In genomic region chr1:203324103-203325003, GRCh38 we compare ENCODE assay signal across 9 cellular contexts. TPM values are rescaled to one million over a fixed set of nuclear protein-coding genes. Genes with fewer than 3 reads are reported as not detected.
DNase-seq lines count a peak whose midpoint lies in the region; ATAC-seq, FAIRE-seq and TF ChIP-seq lines count a peak whose summit lies in the region.
"Had no signal": no experiment of that assay in that cellular context is flagged by ENCODE, and none has a peak within 500 bp of the region (broad histone marks: within the 10 kb centered on the region; RNA-seq: fewer than 3 reads in every experiment).

No MANE protein-coding gene starts in this region.

- H3K4me3 ChIP-seq in GM12878, result peak overlapping the region; percentile 58
- H3K4me3 ChIP-seq: ovary had no signal

- CTCF ChIA-PET in GM12878 (lab: Yijun Ruan, JAX), result interaction anchor here (0.7 to 10.0 kb wide), 10 partner anchors 9 to 164 kb away, joined by 3 to 281 read pairs (median 42); partner anchors contain the start of gene BTG2

- RAD21 ChIA-PET in GM12878 (lab: Charles Lee; ENCODE audit: unreplicated experiment), result interaction anchor here (0.9 to 9.5 kb wide), 9 partner anchors 9 to 982 kb away, joined by 3 to 541 read pairs (median 12); partner anchors contain the start of genes BTG2 and UBE2T

- POLR2A ChIA-PET in GM12878 (lab: Charles Lee), result interaction anchor here (0.6 to 9.5 kb wide), 9 partner anchors 8 to 350 kb away, joined by 4 to 395 read pairs (median 13); partner anchors contain the start of gene BTG2

- H2AFZ ChIP-seq in GM12878 (ENCODE audit: control insufficient read depth, low read depth, low read length), result peak overlapping the region; percentile 18

- FAIRE-seq in GM12878 (lab: Jason Lieb, UNC), result peak; percentile 59

- 33% methylated on average over 15 of the region's 15 CpGs for WGBS in GM12878 (ENCODE audit: insufficient coverage, insufficient replicate concordance, low lambda C conversion rate, missing lambda C conversion rate)

- peaks cover 82% of the 10 kb centered on the region for H3K4me1 ChIP-seq in GM12878 (ENCODE audit: control insufficient read depth, insufficient read depth, low read length)

- DNase-seq in COLO668 (lab: John Stamatoyannopoulos, UW; ENCODE audit: unreplicated experiment), result peak; percentile 42
- peak; percentile 68 for DNase-seq in NCI-H69 (lab: John Stamatoyannopoulos, UW)
- DNase-seq in GM12878 (ENCODE audit: low read depth, low spot score), result no peak
- no peak for DNase-seq in dermis blood vessel endothelial cell
- DNase-seq in SHP77 (lab: John Stamatoyannopoulos, UW), result no peak
- no peak for DNase-seq in pons (ENCODE audit: low spot score)

- no TSS peak for BruUV-seq in GM12878 (replicated peaks; lab: Mats Ljungman, UMichigan)

- H3K27ac Mint-ChIP-seq in nephron, result peak overlapping the region; percentile 97 to 98 (median 97)

- intact Hi-C loops in GM12878 (cut with micrococcal nuclease; ENCODE audit: unreplicated experiment), result loop anchor here (1.0 kb wide), 1 partner anchor 37 kb away; no protein-coding TSS in a partner anchor

- SMC1A ChIA-PET in GM12878 (lab: Charles Lee; ENCODE audit: uncharacterized antibody, unreplicated experiment), result interaction anchor here (1.1 to 9.8 kb wide), 8 partner anchors 8 to 56 kb away, joined by 3 to 590 read pairs (median 50); partner anchors contain the start of gene BTG2

- H3K27me3 ChIP-seq in GM12878 (replicated peaks in 1 of 2; ENCODE audit: control insufficient read depth in 2 of 2, insufficient read depth in 2 of 2, low read length in 1 of 2), result no peaks in the 10 kb centered on the region
- H3K27me3 ChIP-seq: ovary had no signal

- peaks cover 14% of the 10 kb centered on the region for H3K79me2 ChIP-seq in GM12878 (ENCODE audit: control insufficient read depth, insufficient read depth, low read length)

- ATAC-seq in GM12878 (peak; percentile 6), HG03108 (IDR thresholded peaks at IDR 0.05; ENCODE audit: unreplicated experiment) (no peak)

- TF ChIP-seq RAD21 in GM12878 (IDR thresholded peaks at IDR 0.05; ENCODE audit: insufficient read depth, low read depth, low read length), result no peak

- H3K27me3 Mint-ChIP-seq in nephron (ENCODE audit: low read depth), result peaks cover 3% of the 10 kb centered on the region

- H3K4me2 ChIP-seq in GM12878 (ENCODE audit: control insufficient read depth, insufficient read depth), result peak overlapping the region; percentile 99

- no peaks in the 10 kb centered on the region for H3K9me3 Mint-ChIP-seq in nephron

- no peaks in the 10 kb centered on the region for H3K36me3 Mint-ChIP-seq in nephron (ENCODE audit: low read depth)

- no peak for TF ChIP-seq POLR2A in GM12878 (IDR thresholded peaks at IDR 0.05; ENCODE audit: low read depth, low read length)

- H3K4me3 Mint-ChIP-seq in nephron, result peak overlapping the region in 1 of 3 experiments; percentile 31

- H4K20me1 ChIP-seq in GM12878 (ENCODE audit: control insufficient read depth, insufficient read depth), result no peaks in the 10 kb centered on the region

- H3K36me3 ChIP-seq in GM12878 (ENCODE audit: control insufficient read depth in 2 of 2, insufficient read depth in 2 of 2, low read length in 1 of 2), result no peaks in the 10 kb centered on the region
- H3K36me3 ChIP-seq: ovary had no signal

- TF ChIP-seq CTCF in GM12878 (IDR thresholded peaks at IDR 0.05 in 2 of 3, conservative IDR thresholded peaks at IDR 0.05 in 1 of 3; ENCODE audit: control insufficient read depth in 2 of 3, extremely low read depth in 1 of 3, insufficient read depth in 1 of 3, low read depth in 3 of 3, low read length in 3 of 3) (no peak), nephron (IDR thresholded peaks at IDR 0.05; ENCODE audit: unreplicated experiment in 3 of 3) (no peak)

- H3K9me3 ChIP-seq in GM12878 (replicated peaks; ENCODE audit: control insufficient read depth, insufficient read depth, low read length), result no peaks in the 10 kb centered on the region
- H3K9me3 ChIP-seq: ovary had no signal

- in situ Hi-C loops in GM12878 (cut with MboI), result no loop called here

- H3K4me1 Mint-ChIP-seq in nephron, result peaks cover 91% of the 10 kb centered on the region

- TF ChIP-seq EP300 in GM12878 (IDR thresholded peaks at IDR 0.05; ENCODE audit: borderline replicate concordance in 1 of 2, control insufficient read depth in 1 of 2, low read depth in 2 of 2, low read length in 2 of 2), result no peak; a peak in 1 of 4 replicates

- peak overlapping the region; percentile 98 for H3K27ac ChIP-seq in GM12878 (ENCODE audit: control insufficient read depth, insufficient read depth)

- H3K9ac ChIP-seq in GM12878 (ENCODE audit: control insufficient read depth, insufficient read depth, low read length), result peak overlapping the region; percentile 66

TF ChIP-seq in GM12878, 131 proteins besides CTCF, POLR2A, EP300 and RAD21 (continues in another document):
- TF ChIP-seq CHD2 (IDR thresholded peaks at IDR 0.05; ENCODE audit: borderline replicate concordance, low read depth, low read length) (peak; percentile 37; the same call in 1 of the 2 replicates), BRCA1 (IDR thresholded peaks at IDR 0.05; ENCODE audit: low read depth, low read length) (no peak), CHD1 (IDR thresholded peaks at IDR 0.05; ENCODE audit: low read depth, low read length) (no peak), MEF2B (IDR thresholded peaks at IDR 0.05; ENCODE audit: partially characterized antibody, poor library complexity, severe bottlenecking) (peak; percentile 11), ESRRA (IDR thresholded peaks at IDR 0.05; ENCODE audit: low read length) (no peak), RCOR1 (conservative IDR thresholded peaks at IDR 0.05; ENCODE audit: low read depth, low read length) (no peak), IKZF2 (IDR thresholded peaks at IDR 0.05) (peak in 1 of 2 experiments; percentile 35; a peak in 2 of 4 replicates), ETV6 (conservative IDR thresholded peaks at IDR 0.05 in 1 of 2, IDR thresholded peaks at IDR 0.05 in 1 of 2; ENCODE audit: borderline replicate concordance in 1 of 2, low read depth in 1 of 2) (0 out of 4 replicates have a peak, but pooled peaks of 1 of the 2 experiments have one; percentile 26), EGR1 (IDR thresholded peaks at IDR 0.05; ENCODE audit: borderline replicate concordance in 1 of 2, low read depth in 2 of 2, low read length in 2 of 2) (peak in 1 of 2 experiments; percentile 1; a peak in 1 of 3 replicates)
- TF ChIP-seq, protein P1, sequence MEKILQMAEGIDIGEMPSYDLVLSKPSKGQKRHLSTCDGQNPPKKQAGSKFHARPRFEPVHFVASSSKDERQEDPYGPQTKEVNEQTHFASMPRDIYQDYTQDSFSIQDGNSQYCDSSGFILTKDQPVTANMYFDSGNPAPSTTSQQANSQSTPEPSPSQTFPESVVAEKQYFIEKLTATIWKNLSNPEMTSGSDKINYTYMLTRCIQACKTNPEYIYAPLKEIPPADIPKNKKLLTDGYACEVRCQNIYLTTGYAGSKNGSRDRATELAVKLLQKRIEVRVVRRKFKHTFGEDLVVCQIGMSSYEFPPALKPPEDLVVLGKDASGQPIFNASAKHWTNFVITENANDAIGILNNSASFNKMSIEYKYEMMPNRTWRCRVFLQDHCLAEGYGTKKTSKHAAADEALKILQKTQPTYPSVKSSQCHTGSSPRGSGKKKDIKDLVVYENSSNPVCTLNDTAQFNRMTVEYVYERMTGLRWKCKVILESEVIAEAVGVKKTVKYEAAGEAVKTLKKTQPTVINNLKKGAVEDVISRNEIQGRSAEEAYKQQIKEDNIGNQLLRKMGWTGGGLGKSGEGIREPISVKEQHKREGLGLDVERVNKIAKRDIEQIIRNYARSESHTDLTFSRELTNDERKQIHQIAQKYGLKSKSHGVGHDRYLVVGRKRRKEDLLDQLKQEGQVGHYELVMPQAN (conservative IDR thresholded peaks at IDR 0.05), result peak; percentile 3; the same call in 1 of the 2 replicates

RNA-seq across cellular contexts. Expression of gene BTG2, which starts 19.0 kb away (rescaled TPM):
- 76.6 and 80.8 TPM in 2 replicates for total RNA-seq in GM12878 (2013; cell fraction: nucleolus; rRNA removed)
- total RNA-seq in GM12878 (2014; rRNA removed), result 127 and 144 TPM in 2 replicates
- 66.4 and 68.1 TPM in 2 replicates for total RNA-seq in GM12878 (2014; rRNA removed; fragmentation: Illumina TruSeq; extraction: Trizol)
- 109 TPM in 2 replicates for total RNA-seq in GM12878 (2021)
- polyA plus RNA-seq in GM12878 (2011; ENCODE audit: low read depth), result 33.7 TPM
- 131 and 136 TPM in 2 replicates for polyA plus RNA-seq in GM12878 (2011; rRNA removed)
- 145 and 154 TPM in 2 replicates for polyA plus RNA-seq in GM12878 (2011; cell fraction: cytosol; rRNA removed)
- 101 and 145 TPM in 2 replicates for polyA plus RNA-seq in GM12878 (2011; cell fraction: nucleus; rRNA removed)
- polyA plus RNA-seq in GM12878 (2012), result 41.9 and 88.4 TPM in 2 replicates
- 93.3 and 104 TPM in 2 replicates for polyA plus RNA-seq in GM12878 (2014; fragmentation: Illumina TruSeq; extraction: Trizol)
- 10 to 100 TPM; 23.3 to 37.2 TPM for polyA plus RNA-seq in GM12878 (2014; fragmentation: Nextera tagmentation; extraction: Ambion mirVana)
- polyA plus RNA-seq in GM12878 (2014; rRNA removed), result 160 and 187 TPM in 2 replicates
- 100 to 1,000 TPM in 1 of 2 experiments, 10 to 100 TPM in 1; 91.0 to 103 TPM for polyA plus RNA-seq in GM12878 (2016; fragmentation: Nextera tagmentation; extraction: Ambion mirVana)
- 90.9 and 155 TPM in 2 replicates for polyA minus RNA-seq in GM12878 (2011; rRNA and poly(A)+ RNA removed)
- 84.2 and 93.8 TPM in 2 replicates for polyA minus RNA-seq in GM12878 (2011; cell fraction: cytosol; rRNA and poly(A)+ RNA removed)
- polyA minus RNA-seq in GM12878 (2011; cell fraction: nucleus; rRNA and poly(A)+ RNA removed), result 110 and 138 TPM in 2 replicates
- 63.5 and 64.7 TPM in 2 replicates for total RNA-seq in dermis blood vessel endothelial cell

RNA-seq across cellular contexts. Expression of gene FMOD, which starts 26.6 kb away (rescaled TPM):
- 0.17 TPM in 1 of 2 replicates, not detected in the other for total RNA-seq in GM12878 (2013; cell fraction: nucleolus; rRNA removed)
- total RNA-seq in GM12878 (2014; rRNA removed) (not detected in 2 replicates), GM12878 (2014; rRNA removed; fragmentation: Illumina TruSeq; extraction: Trizol) (not detected in 2 replicates), GM12878 (2021) (0.19 and 0.26 TPM in 2 replicates), dermis blood vessel endothelial cell (11.4 and 21.2 TPM in 2 replicates)
- polyA plus RNA-seq in GM12878 (2011; ENCODE audit: low read depth), result 0.08 TPM
- polyA plus RNA-seq in GM12878 (2011; rRNA removed) (0.11 and 0.27 TPM in 2 replicates), GM12878 (2014; fragmentation: Illumina TruSeq; extraction: Trizol) (0.03 TPM in 1 of 2 replicates, not detected in the other), GM12878 (2014; fragmentation: Nextera tagmentation; extraction: Ambion mirVana) (not detected), GM12878 (2014; rRNA removed) (not detected in 2 replicates), GM12878 (2016; fragmentation: Nextera tagmentation; extraction: Ambion mirVana) (not detected)
- polyA plus RNA-seq in GM12878 (2011; cell fraction: cytosol; rRNA removed), result 0.13 and 0.15 TPM in 2 replicates
- polyA plus RNA-seq in GM12878 (2011; cell fraction: nucleus; rRNA removed), result 0.06 and 0.07 TPM in 2 replicates
- 0.07 TPM in 1 of 2 replicates, not detected in the other for polyA plus RNA-seq in GM12878 (2012)
- polyA minus RNA-seq in GM12878 (2011; rRNA and poly(A)+ RNA removed), result 0.10 TPM in 1 of 2 replicates, not detected in the other
- not detected in 2 replicates for polyA minus RNA-seq in GM12878 (2011; cell fraction: cytosol; rRNA and poly(A)+ RNA removed)
- polyA minus RNA-seq in GM12878 (2011; cell fraction: nucleus; rRNA and poly(A)+ RNA removed), result 0.12 TPM in 1 of 2 replicates, not detected in the other

Comparison
In these comparisons a context has a peak if more than half of its experiments do, and no peak if none do; other contexts are left out.
1. DNase-seq: peak in COLO668 (single experiment) and NCI-H69 (single experiment); none in GM12878 (single experiment), dermis blood vessel endothelial cell (single experiment), SHP77 (0 of 2) and pons (single experiment).